In genomic region chr6:114240800-114241199, GRCh38 we compare ENCODE assay signal across 21 cellular contexts.
"Had no signal": no experiment of that assay in that cellular context is flagged by ENCODE, and none has a peak within 500 bp of the region (broad histone marks: within the 10 kb centered on the region; RNA-seq: fewer than 3 reads in every experiment).

No MANE protein-coding gene starts in this region.

- H3K4me3 ChIP-seq: SK-N-MC had no signal

- FAIRE-seq: RCC 7860, TTC549 had no signal

- ATAC-seq: activated T-helper 17 cell treated with anti-CD3 and anti-CD28 coated beads, Interleukin-2, amount 50 U/mL, for 72 hours; T-cell had no signal

- DNase-seq: activated B cell treated with CpG ODN at 0.5 μM for 24 hours; activated CD4-positive, alpha-beta memory T cell treated with anti-CD3 and anti-CD28 coated beads for 36 hours; activated CD4-positive, alpha-beta T cell treated with anti-CD3 and anti-CD28 coated beads for 1 hour; activated CD4-positive, alpha-beta T cell treated with anti-CD3 and anti-CD28 coated beads, Interleukin-2, amount 10 ng/mL, durations not matched to agents 24 days and 14 days; activated CD8-positive, alpha-beta memory T cell treated with anti-CD3 and anti-CD28 coated beads for 24 hours; activated gamma-delta T cell; activated naive CD4-positive, alpha-beta T cell treated with anti-CD3 and anti-CD28 coated beads for 36 hours; activated T-cell treated with anti-CD3 and anti-CD28 coated beads for 4 hours; activated T-cell treated with anti-CD3 and anti-CD28 coated beads, Interleukin-2, amount 50 U/mL, for 48 hours; NCI-H146; NCI-H187 treated with DMSO at 0.1 percent for 48 hours; NCI-H2081 treated with DMSO at 0.1 percent for 48 hours; NCI-H446; NCI-H524; T-cell; T-helper 2 cell; T1000 had no signal
